In the genomic region with DNA sequence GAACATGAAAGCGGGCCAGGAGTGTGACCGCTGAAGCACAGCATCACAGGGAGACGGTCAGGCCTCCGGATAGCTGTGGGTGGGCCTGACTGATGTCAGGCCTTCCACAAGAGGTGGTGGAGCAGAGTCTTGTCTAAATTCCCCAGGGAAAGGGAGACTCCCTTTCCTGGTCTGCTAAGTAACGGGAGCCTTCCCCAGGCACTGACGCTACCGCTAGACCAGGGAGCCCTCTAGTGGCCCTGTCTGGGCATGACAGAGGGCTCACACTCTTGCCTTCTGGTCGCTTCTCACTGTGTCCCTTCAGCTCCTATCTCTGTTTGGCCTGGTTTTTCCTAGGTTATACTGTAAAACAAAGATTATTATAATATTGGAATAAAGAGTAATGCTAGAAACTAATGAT, we compare ENCODE assay signal across 8 cellular contexts. TPM values are rescaled to one million over a fixed set of nuclear protein-coding genes. Genes with fewer than 3 reads are reported as not detected.
DNase-seq lines count a peak whose midpoint lies in the region; ATAC-seq, FAIRE-seq and TF ChIP-seq lines count a peak whose summit lies in the region.

No MANE protein-coding gene starts in this region.

- no peaks in the 10 kb centered on the region for H3K36me3 ChIP-seq in SJCRH30

- H3K4me3 ChIP-seq in SJCRH30 (no peak overlapping the region), astrocyte of the spinal cord (ENCODE audit: low read depth, low read length) (no peak overlapping the region)

- no peaks in the 10 kb centered on the region for H3K4me1 ChIP-seq in SJCRH30

- H3K27ac ChIP-seq in SJCRH30: no peak overlapping the region

- FAIRE-seq in urothelium cell line (lab: Jason Lieb, UNC): no peak

- DNase-seq in NOMO-1 (lab: John Stamatoyannopoulos, UW; ENCODE audit: unreplicated experiment in 2 of 2): peak; percentile 1 to 3
- DNase-seq in NOMO-1 treated with dmso at 0.1 percent for 144 hours (lab: John Stamatoyannopoulos, UW; ENCODE audit: unreplicated experiment): no peak
- peak; percentile 35 to 64 for DNase-seq in SJCRH30
- DNase-seq in astrocyte of the spinal cord (ENCODE audit: low read depth, low spot score): peak; percentile 18
- DNase-seq in kidney tubule cell (ENCODE audit: low spot score): peak; percentile 66
- DNase-seq in stimulated activated CD8-positive, alpha-beta memory T cell treated with anti-CD3 and anti-CD28 coated beads, Interleukin-15, amount 100 ng/mL, for 1 hour (ENCODE audit: low read depth): peak; percentile 2
- no peak for DNase-seq in urothelium cell line (ENCODE audit: low spot score)

- no peak for ATAC-seq in GM19397 (IDR thresholded peaks at IDR 0.05; ENCODE audit: unreplicated experiment)

- peaks cover 9% of the 10 kb centered on the region; the same call in 1 of the 2 replicates for H3K9me3 ChIP-seq in SJCRH30 (replicated peaks)

- TF ChIP-seq CTCF in astrocyte of the spinal cord (IDR thresholded peaks at IDR 0.05; ENCODE audit: low read depth, low read length): peak; percentile 72

- in situ Hi-C loops in astrocyte of the spinal cord (cut with HindIII; ENCODE audit: low sequenced_read_pairs): no loop called here

- H3K27me3 ChIP-seq in SJCRH30: no peaks in the 10 kb centered on the region

RNA-seq across cellular contexts. Expression of a gene that starts 36.5 kb away (rescaled TPM):
- 17.4 and 19.7 TPM in 2 replicates for total RNA-seq in SJCRH30 (2014; rRNA removed; shearing (Covaris generic))

RNA-seq across cellular contexts. Expression of a gene that starts 39.6 kb away (rescaled TPM):
- 49.2 and 58.2 TPM in 2 replicates for total RNA-seq in SJCRH30 (2014; rRNA removed; shearing (Covaris generic))

Comparison
In these comparisons a context has a peak if more than half of its experiments do, and no peak if none do; other contexts are left out.
1. DNase-seq: peak in NOMO-1 (2 of 2), SJCRH30 (2 of 2), astrocyte of the spinal cord (single experiment), kidney tubule cell (single experiment) and stimulated activated CD8-positive, alpha-beta memory T cell treated with anti-CD3 and anti-CD28 coated beads, Interleukin-15, amount 100 ng/mL, for 1 hour (single experiment); none in NOMO-1 treated with dmso at 0.1 percent for 144 hours (single experiment) and urothelium cell line (single experiment).